ENCODE assay signal across 1 cellular context in genomic region chr11:119121008-119121810, GRCh38.
TF ChIP-seq lines count a peak whose summit lies in the region.

A gene with protein sequence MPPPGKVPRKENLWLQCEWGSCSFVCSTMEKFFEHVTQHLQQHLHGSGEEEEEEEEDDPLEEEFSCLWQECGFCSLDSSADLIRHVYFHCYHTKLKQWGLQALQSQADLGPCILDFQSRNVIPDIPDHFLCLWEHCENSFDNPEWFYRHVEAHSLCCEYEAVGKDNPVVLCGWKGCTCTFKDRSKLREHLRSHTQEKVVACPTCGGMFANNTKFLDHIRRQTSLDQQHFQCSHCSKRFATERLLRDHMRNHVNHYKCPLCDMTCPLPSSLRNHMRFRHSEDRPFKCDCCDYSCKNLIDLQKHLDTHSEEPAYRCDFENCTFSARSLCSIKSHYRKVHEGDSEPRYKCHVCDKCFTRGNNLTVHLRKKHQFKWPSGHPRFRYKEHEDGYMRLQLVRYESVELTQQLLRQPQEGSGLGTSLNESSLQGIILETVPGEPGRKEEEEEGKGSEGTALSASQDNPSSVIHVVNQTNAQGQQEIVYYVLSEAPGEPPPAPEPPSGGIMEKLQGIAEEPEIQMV (plus strand): TSS chr11:119121580. CDS start chr11:119126945, 5,365 bp downstream.

TF ChIP-seq in SK-N-SH, 30 proteins besides CTCF, POLR2A, EP300 and RAD21 (continued from another document):
- TF ChIP-seq PBX3 (IDR thresholded peaks at IDR 0.05) (peak; percentile 98), NRF1 (IDR thresholded peaks at IDR 0.05; ENCODE audit: low read depth, low read length) (peak; percentile 99), MAX (IDR thresholded peaks at IDR 0.05; ENCODE audit: low read depth) (peak; percentile 99), RXRA (IDR thresholded peaks at IDR 0.05; ENCODE audit: borderline replicate concordance, low read depth) (no peak)
- TF ChIP-seq, protein P1, sequence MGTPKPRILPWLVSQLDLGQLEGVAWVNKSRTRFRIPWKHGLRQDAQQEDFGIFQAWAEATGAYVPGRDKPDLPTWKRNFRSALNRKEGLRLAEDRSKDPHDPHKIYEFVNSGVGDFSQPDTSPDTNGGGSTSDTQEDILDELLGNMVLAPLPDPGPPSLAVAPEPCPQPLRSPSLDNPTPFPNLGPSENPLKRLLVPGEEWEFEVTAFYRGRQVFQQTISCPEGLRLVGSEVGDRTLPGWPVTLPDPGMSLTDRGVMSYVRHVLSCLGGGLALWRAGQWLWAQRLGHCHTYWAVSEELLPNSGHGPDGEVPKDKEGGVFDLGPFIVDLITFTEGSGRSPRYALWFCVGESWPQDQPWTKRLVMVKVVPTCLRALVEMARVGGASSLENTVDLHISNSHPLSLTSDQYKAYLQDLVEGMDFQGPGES (IDR thresholded peaks at IDR 0.05; ENCODE audit: low read depth, low read length), result no peak; the same call in none of the 2 replicates
- TF ChIP-seq, protein P2, sequence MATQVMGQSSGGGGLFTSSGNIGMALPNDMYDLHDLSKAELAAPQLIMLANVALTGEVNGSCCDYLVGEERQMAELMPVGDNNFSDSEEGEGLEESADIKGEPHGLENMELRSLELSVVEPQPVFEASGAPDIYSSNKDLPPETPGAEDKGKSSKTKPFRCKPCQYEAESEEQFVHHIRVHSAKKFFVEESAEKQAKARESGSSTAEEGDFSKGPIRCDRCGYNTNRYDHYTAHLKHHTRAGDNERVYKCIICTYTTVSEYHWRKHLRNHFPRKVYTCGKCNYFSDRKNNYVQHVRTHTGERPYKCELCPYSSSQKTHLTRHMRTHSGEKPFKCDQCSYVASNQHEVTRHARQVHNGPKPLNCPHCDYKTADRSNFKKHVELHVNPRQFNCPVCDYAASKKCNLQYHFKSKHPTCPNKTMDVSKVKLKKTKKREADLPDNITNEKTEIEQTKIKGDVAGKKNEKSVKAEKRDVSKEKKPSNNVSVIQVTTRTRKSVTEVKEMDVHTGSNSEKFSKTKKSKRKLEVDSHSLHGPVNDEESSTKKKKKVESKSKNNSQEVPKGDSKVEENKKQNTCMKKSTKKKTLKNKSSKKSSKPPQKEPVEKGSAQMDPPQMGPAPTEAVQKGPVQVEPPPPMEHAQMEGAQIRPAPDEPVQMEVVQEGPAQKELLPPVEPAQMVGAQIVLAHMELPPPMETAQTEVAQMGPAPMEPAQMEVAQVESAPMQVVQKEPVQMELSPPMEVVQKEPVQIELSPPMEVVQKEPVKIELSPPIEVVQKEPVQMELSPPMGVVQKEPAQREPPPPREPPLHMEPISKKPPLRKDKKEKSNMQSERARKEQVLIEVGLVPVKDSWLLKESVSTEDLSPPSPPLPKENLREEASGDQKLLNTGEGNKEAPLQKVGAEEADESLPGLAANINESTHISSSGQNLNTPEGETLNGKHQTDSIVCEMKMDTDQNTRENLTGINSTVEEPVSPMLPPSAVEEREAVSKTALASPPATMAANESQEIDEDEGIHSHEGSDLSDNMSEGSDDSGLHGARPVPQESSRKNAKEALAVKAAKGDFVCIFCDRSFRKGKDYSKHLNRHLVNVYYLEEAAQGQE (IDR thresholded peaks at IDR 0.05; ENCODE audit: low read depth, low read length), result no peak
